Comparison of ENCODE assay signal across 22 cellular contexts in genomic region chr9:130417602-130418001, GRCh38. TPM values are rescaled to one million over a fixed set of nuclear protein-coding genes. Genes with fewer than 3 reads are reported as not detected.
A peak's percentile ranks its signal among the peaks of the same experiment; 100 is the strongest.
DNase-seq lines count a peak whose midpoint lies in the region; ATAC-seq and TF ChIP-seq lines count a peak whose summit lies in the region.
"Had no signal": no experiment of that assay in that cellular context is flagged by ENCODE, and none has a peak within 500 bp of the region (broad histone marks: within the 10 kb centered on the region; RNA-seq: fewer than 3 reads in every experiment).

No MANE protein-coding gene starts in this region.

- H2BK15ac ChIP-seq in IMR-90 (ENCODE audit: low read depth, low read length): no peak overlapping the region
- H2BK15ac ChIP-seq in mesendoderm (replicated peaks; ENCODE audit: low read depth): no peak overlapping the region

- H3K18ac ChIP-seq in IMR-90 (ENCODE audit: low read depth, low read length) (no peak overlapping the region), mesendoderm (ENCODE audit: low read length) (no peak overlapping the region)

- ATAC-seq in IMR-90 (ENCODE audit: low read depth): no peak
- ATAC-seq in HG02759 (IDR thresholded peaks at IDR 0.05; ENCODE audit: unreplicated experiment): no peak
- ATAC-seq: activated T-cell treated with anti-CD3 and anti-CD28 coated beads, Interleukin-2, amount 50 U/mL, for 72 hours had no signal

- no peak overlapping the region for H2AK5ac ChIP-seq in IMR-90 (ENCODE audit: low read depth, low read length)
- H2AK5ac ChIP-seq in mesendoderm (ENCODE audit: low read length): no peak overlapping the region

- no peak for TF ChIP-seq RAD21 in IMR-90 (IDR thresholded peaks at IDR 0.05; ENCODE audit: low read length)

- no peak for TF ChIP-seq CTCF in IMR-90 (conservative IDR thresholded peaks at IDR 0.05; ENCODE audit: low read depth, low read length)
- peak; percentile 67 for TF ChIP-seq CTCF in WERI-Rb-1 (IDR thresholded peaks at IDR 0.05; ENCODE audit: low read depth, low read length)

- intact Hi-C loops in IMR-90 (cut with micrococcal nuclease): no loop called here
- intact Hi-C loops in activated T-helper 1 cell treated with anti-CD3 and anti-CD28 coated beads, Interleukin-12 subunit alpha, Interleukin-12 subunit beta, Interleukin-2, Interleukin-4 antibody, amounts not matched to agents 30 ng/mL and 10 ng/mL and 1 ng/mL, durations not matched to agents 14 hours and 24 hours and 36 hours (cut with micrococcal nuclease): no loop called here

- H3K56ac ChIP-seq in IMR-90 (ENCODE audit: extremely low read depth, insufficient read depth, low read length) (no peak overlapping the region), mesendoderm (ENCODE audit: low read length) (no peak overlapping the region)

- H3K9me3 Mint-ChIP-seq in activated T-helper 1 cell treated with anti-CD3 and anti-CD28 coated beads, Interleukin-12 subunit alpha, Interleukin-12 subunit beta, Interleukin-2, Interleukin-4 antibody, amounts not matched to agents 30 ng/mL and 10 ng/mL and 1 ng/mL, durations not matched to agents 14 hours and 24 hours and 36 hours: no peaks in the 10 kb centered on the region
- H3K9me3 Mint-ChIP-seq: activated T-cell treated with anti-CD3 and anti-CD28 coated beads, Interleukin-2, amount 50 U/mL, for 72 hours; CD8-positive, alpha-beta memory T cell had no signal

- H4K20me1 ChIP-seq in IMR-90 (ENCODE audit: insufficient read depth, low read length): no peaks in the 10 kb centered on the region

- H3K27ac ChIP-seq in IMR-90 (ENCODE audit: insufficient read depth, low read length): no peak overlapping the region
- H3K27ac ChIP-seq in WERI-Rb-1: no peak overlapping the region
- H3K27ac ChIP-seq in mesendoderm (ENCODE audit: low read depth, low read length): no peak overlapping the region
- H3K27ac ChIP-seq: neutrophil, sigmoid colon had no signal

- H4K5ac ChIP-seq in IMR-90 (ENCODE audit: low read depth, low read length) (no peak overlapping the region), mesendoderm (ENCODE audit: low read length) (no peak overlapping the region)

- DNase-seq in NCI-H1694 (lab: John Stamatoyannopoulos, UW): peak; percentile 22
- DNase-seq in NCI-H1694 treated with DMSO at 0.1 percent for 48 hours (lab: John Stamatoyannopoulos, UW): no peak
- DNase-seq in IMR-90: no peak
- no peak for DNase-seq in WERI-Rb-1
- peak; percentile 54 for DNase-seq in mesendoderm
- no peak for DNase-seq in activated T-helper 1 cell treated with anti-CD3 and anti-CD28 coated beads, Interleukin-12 subunit alpha, Interleukin-12 subunit beta, Interleukin-2, Interleukin-4 antibody, amounts not matched to agents 30 ng/mL and 10 ng/mL and 1 ng/mL, durations not matched to agents 14 hours and 24 hours and 36 hours (ENCODE audit: low spot score)
- DNase-seq in NCI-H1930 (lab: John Stamatoyannopoulos, UW): no peak
- DNase-seq: activated CD4-positive, alpha-beta T cell treated with anti-CD3 and anti-CD28 coated beads, Interleukin-2, amount 50 U/mL, for 48 hours; activated T-cell treated with anti-CD3 and anti-CD28 coated beads, Interleukin-2, amount 50 U/mL, for 72 hours; amniotic stem cell; CD8-positive, alpha-beta memory T cell; cerebellar nuclear complex; GF-D8; GOT3; NCI-H2081; NCI-H774; SIG-M5; sigmoid colon; stimulated activated CD4-positive, alpha-beta T cell treated with anti-CD3 and anti-CD28 coated beads, Interleukin-4, amount 100 ng/mL, for 1 hour had no signal

- no CpG with 5 or more reads among the region's 5 CpGs for WGBS in IMR-90 (ENCODE audit: extremely low coverage in 2 of 2, insufficient read length in 1 of 2), 2 experiments
- no CpG with 5 or more reads among the region's 5 CpGs for WGBS in mesendoderm (ENCODE audit: extremely low coverage, insufficient coverage, low lambda C conversion rate)

- no peak overlapping the region for H3K9ac ChIP-seq in IMR-90 (ENCODE audit: low read depth, low read length)
- no peak overlapping the region for H3K9ac ChIP-seq in mesendoderm (ENCODE audit: low read length)

- POLR2A ChIA-PET in IMR-90 (lab: Charles Lee; ENCODE audit: unreplicated experiment): no interaction called here

- dilution Hi-C loops in IMR-90 (cut with HindIII; ENCODE audit: low sequenced_read_pairs, unreplicated experiment): no loop called here

- H3K4me3 Mint-ChIP-seq in activated T-helper 1 cell treated with anti-CD3 and anti-CD28 coated beads, Interleukin-12 subunit alpha, Interleukin-12 subunit beta, Interleukin-2, Interleukin-4 antibody, amounts not matched to agents 30 ng/mL and 10 ng/mL and 1 ng/mL, durations not matched to agents 14 hours and 24 hours and 36 hours: no peak overlapping the region
- H3K4me3 Mint-ChIP-seq: activated T-cell treated with anti-CD3 and anti-CD28 coated beads, Interleukin-2, amount 50 U/mL, for 72 hours; CD8-positive, alpha-beta memory T cell; mesothelial cell of epicardium had no signal

- H3K4ac ChIP-seq in IMR-90 (ENCODE audit: low read depth, low read length) (no peak overlapping the region), mesendoderm (ENCODE audit: low read depth, low read length) (no peak overlapping the region)

- H3K9me3 ChIP-seq in IMR-90 (ENCODE audit: control insufficient read depth, insufficient read depth, low read length) (no peaks in the 10 kb centered on the region), WERI-Rb-1 (ENCODE audit: severe bottlenecking) (no peaks in the 10 kb centered on the region)
- H3K9me3 ChIP-seq: neutrophil, sigmoid colon had no signal

- H4K91ac ChIP-seq in IMR-90 (ENCODE audit: insufficient read depth, low read depth, low read length): no peak overlapping the region

- no peak overlapping the region for H3K14ac ChIP-seq in IMR-90 (replicated peaks; ENCODE audit: low read depth, low read length)

- peaks cover 10% of the 10 kb centered on the region for H3K27me3 Mint-ChIP-seq in activated T-helper 1 cell treated with anti-CD3 and anti-CD28 coated beads, Interleukin-12 subunit alpha, Interleukin-12 subunit beta, Interleukin-2, Interleukin-4 antibody, amounts not matched to agents 30 ng/mL and 10 ng/mL and 1 ng/mL, durations not matched to agents 14 hours and 24 hours and 36 hours (ENCODE audit: insufficient read depth)

- H2BK20ac ChIP-seq in IMR-90 (ENCODE audit: low read depth, low read length): no peak overlapping the region

- no peaks in the 10 kb centered on the region for H3K9me1 ChIP-seq in IMR-90 (ENCODE audit: insufficient read depth, low read length)

- H2AFZ ChIP-seq in IMR-90 (replicated peaks; ENCODE audit: low read length, poor library complexity): no peak overlapping the region

- H3K79me2 ChIP-seq in mesendoderm (ENCODE audit: control insufficient read depth, insufficient read depth, low read length): no peaks in the 10 kb centered on the region

- no peak overlapping the region for H3K23ac ChIP-seq in IMR-90 (ENCODE audit: low read depth, low read length)
- no peak overlapping the region for H3K23ac ChIP-seq in mesendoderm (ENCODE audit: low read length)

- TF ChIP-seq POLR2A in IMR-90 (IDR thresholded peaks at IDR 0.05; ENCODE audit: low read depth, low read length): no peak

- H4K8ac ChIP-seq in IMR-90 (ENCODE audit: low read depth in 2 of 2, low read length in 2 of 2) (no peak overlapping the region), mesendoderm (ENCODE audit: low read depth, low read length) (no peak overlapping the region)

- no peak overlapping the region for H3K4me2 ChIP-seq in IMR-90 (ENCODE audit: low read depth, low read length)
- no peak overlapping the region for H3K4me2 ChIP-seq in mesendoderm (ENCODE audit: low read length)

- CTCF ChIA-PET in IMR-90 (lab: Yijun Ruan, JAX): no interaction called here

- in situ Hi-C loops in IMR-90 (cut with MboI; ENCODE audit: low sequenced_read_pairs): no loop called here

- no peaks in the 10 kb centered on the region for H3K36me3 ChIP-seq in IMR-90 (ENCODE audit: control insufficient read depth, insufficient read depth, low read length)
- H3K36me3 ChIP-seq in WERI-Rb-1: no peaks in the 10 kb centered on the region
- no peaks in the 10 kb centered on the region for H3K36me3 ChIP-seq in mesendoderm (ENCODE audit: control insufficient read depth, insufficient read depth, low read length)
- H3K36me3 ChIP-seq: neutrophil had no signal

- H2BK5ac ChIP-seq in IMR-90 (ENCODE audit: low read depth, low read length, poor library complexity, severe bottlenecking) (no peak overlapping the region), mesendoderm (ENCODE audit: low read length) (no peak overlapping the region)

- no peak overlapping the region for H3K4me3 ChIP-seq in IMR-90 (ENCODE audit: insufficient read depth, low read depth, low read length)
- no peak overlapping the region for H3K4me3 ChIP-seq in WERI-Rb-1 (ENCODE audit: low read depth, low read length)
- no peak overlapping the region for H3K4me3 ChIP-seq in mesendoderm (ENCODE audit: low read length)
- H3K4me3 ChIP-seq: sigmoid colon had no signal

- H3K36me3 Mint-ChIP-seq in activated T-helper 1 cell treated with anti-CD3 and anti-CD28 coated beads, Interleukin-12 subunit alpha, Interleukin-12 subunit beta, Interleukin-2, Interleukin-4 antibody, amounts not matched to agents 30 ng/mL and 10 ng/mL and 1 ng/mL, durations not matched to agents 14 hours and 24 hours and 36 hours (ENCODE audit: low read depth): no peaks in the 10 kb centered on the region
- H3K36me3 Mint-ChIP-seq: CD8-positive, alpha-beta memory T cell; mesothelial cell of epicardium had no signal

- H3K4me1 ChIP-seq in IMR-90 (ENCODE audit: control insufficient read depth, insufficient read depth, low read length) (peaks cover 13% of the 10 kb centered on the region), mesendoderm (ENCODE audit: control insufficient read depth, low read depth, low read length) (peaks cover 11% of the 10 kb centered on the region)

- H2BK120ac ChIP-seq in IMR-90 (ENCODE audit: low read depth, low read length) (no peak overlapping the region), mesendoderm (ENCODE audit: low read depth, low read length) (no peak overlapping the region)

- peak overlapping the region; percentile 37 for H2AK9ac ChIP-seq in IMR-90 (replicated peaks; ENCODE audit: low read depth, low read length, poor library complexity)

- H3K27ac Mint-ChIP-seq in activated T-helper 1 cell treated with anti-CD3 and anti-CD28 coated beads, Interleukin-12 subunit alpha, Interleukin-12 subunit beta, Interleukin-2, Interleukin-4 antibody, amounts not matched to agents 30 ng/mL and 10 ng/mL and 1 ng/mL, durations not matched to agents 14 hours and 24 hours and 36 hours: no peak overlapping the region
- H3K27ac Mint-ChIP-seq: activated T-cell treated with anti-CD3 and anti-CD28 coated beads, Interleukin-2, amount 50 U/mL, for 72 hours; mesothelial cell of epicardium had no signal

- BruUV-seq in IMR-90 (replicated peaks; lab: Mats Ljungman, UMichigan): no TSS peak

- no peaks in the 10 kb centered on the region for H3K79me1 ChIP-seq in IMR-90 (ENCODE audit: low read depth in 1 of 2, low read length in 2 of 2)
- no peaks in the 10 kb centered on the region for H3K79me1 ChIP-seq in mesendoderm (ENCODE audit: low read length)

- no peaks in the 10 kb centered on the region for H3K4me1 Mint-ChIP-seq in activated T-helper 1 cell treated with anti-CD3 and anti-CD28 coated beads, Interleukin-12 subunit alpha, Interleukin-12 subunit beta, Interleukin-2, Interleukin-4 antibody, amounts not matched to agents 30 ng/mL and 10 ng/mL and 1 ng/mL, durations not matched to agents 14 hours and 24 hours and 36 hours (ENCODE audit: low read depth)
- H3K4me1 Mint-ChIP-seq: CD8-positive, alpha-beta memory T cell had no signal

- H3K27me3 ChIP-seq in IMR-90 (ENCODE audit: control insufficient read depth, insufficient read depth, low read length) (peaks cover 9% of the 10 kb centered on the region), WERI-Rb-1 (ENCODE audit: insufficient read depth, low read depth, severe bottlenecking) (no peaks in the 10 kb centered on the region), mesendoderm (ENCODE audit: insufficient read depth, low read length, poor library complexity) (no peaks in the 10 kb centered on the region)
- H3K27me3 ChIP-seq: sigmoid colon had no signal

RNA-seq across cellular contexts. Expression of gene ASS1, which starts 27.2 kb away (rescaled TPM):
- total RNA-seq in IMR-90 (2012; rRNA removed): 31.1 and 39.6 TPM in 2 replicates
- 39.7 and 41.9 TPM in 2 replicates for polyA plus RNA-seq in IMR-90 (2012; rRNA removed)
- polyA plus RNA-seq in IMR-90 (2012; cell fraction: cytosol; rRNA removed): 48.3 and 61.6 TPM in 2 replicates
- 23.9 and 27.2 TPM in 2 replicates for polyA plus RNA-seq in IMR-90 (2012; cell fraction: nucleus; rRNA removed; ENCODE audit: low replicate concordance)
- polyA plus RNA-seq in mesendoderm (2013, experiment 1 of 2): 17.2 TPM
- polyA plus RNA-seq in mesendoderm (2013, experiment 2 of 2): 17.0 TPM
- 2.9 and 3.3 TPM in 2 replicates for total RNA-seq in activated T-helper 1 cell treated with anti-CD3 and anti-CD28 coated beads, Interleukin-12 subunit alpha, Interleukin-12 subunit beta, Interleukin-2, Interleukin-4 antibody, amounts not matched to agents 30 ng/mL and 10 ng/mL and 1 ng/mL, durations not matched to agents 14 hours and 24 hours and 36 hours
- polyA plus RNA-seq: CD8-positive, alpha-beta memory T cell had no signal

Comparison
In these comparisons a context has a peak if more than half of its experiments do, and no peak if none do; other contexts are left out.
1. DNase-seq: peak in NCI-H1694 (single experiment) and mesendoderm (single experiment); none in NCI-H1694 treated with DMSO at 0.1 percent for 48 hours (single experiment), IMR-90 (single experiment), WERI-Rb-1 (single experiment), activated T-helper 1 cell treated with anti-CD3 and anti-CD28 coated beads, Interleukin-12 subunit alpha, Interleukin-12 subunit beta, Interleukin-2, Interleukin-4 antibody, amounts not matched to agents 30 ng/mL and 10 ng/mL and 1 ng/mL, durations not matched to agents 14 hours and 24 hours and 36 hours (single experiment) and NCI-H1930 (0 of 2).